Comparison of ENCODE assay signal across 15 cellular contexts in the genomic region with DNA sequence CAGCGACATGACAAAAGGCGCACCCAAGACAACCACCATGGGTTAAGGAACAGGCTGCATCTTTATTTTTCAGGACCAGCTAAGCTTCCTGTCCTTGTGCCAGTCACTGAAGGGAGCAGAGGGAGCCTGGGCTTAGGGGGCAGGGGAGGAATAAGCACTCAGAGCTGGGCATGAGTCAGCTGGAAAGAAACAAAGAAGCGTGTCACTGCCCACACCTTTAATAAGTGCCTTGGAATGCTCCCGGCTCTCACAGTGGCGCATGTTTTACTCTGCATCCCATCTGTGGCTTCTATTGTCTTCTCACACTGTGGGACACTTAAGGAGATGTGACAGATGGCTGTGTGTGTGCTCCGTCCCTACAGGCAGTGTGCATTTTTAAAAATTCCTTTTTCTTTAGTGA.
A peak's percentile ranks its signal among the peaks of the same experiment; 100 is the strongest.
DNase-seq lines count a peak whose midpoint lies in the region; ATAC-seq and TF ChIP-seq lines count a peak whose summit lies in the region.
"Had no signal": no experiment of that assay in that cellular context is flagged by ENCODE, and none has a peak within 500 bp of the region (broad histone marks: within the 10 kb centered on the region; RNA-seq: fewer than 3 reads in every experiment).

No MANE protein-coding gene starts in this region.

- no peaks in the 10 kb centered on the region for H3K9me3 ChIP-seq in tibial nerve
- no peaks in the 10 kb centered on the region for H3K9me3 ChIP-seq in CD8-positive, alpha-beta memory T cell (ENCODE audit: low read length)

- TF ChIP-seq CTCF in astrocyte of the cerebellum (IDR thresholded peaks at IDR 0.05; ENCODE audit: low read depth, low read length, missing control alignments) (no peak), kidney epithelial cell (IDR thresholded peaks at IDR 0.05; ENCODE audit: insufficient read depth, low read length, poor library complexity, severe bottlenecking) (no peak), tibial nerve (IDR thresholded peaks at IDR 0.05) (no peak)

- peaks cover 0 to 14% (median 6%) of the 10 kb centered on the region in 4 donors for H3K4me1 ChIP-seq in tibial nerve
- no peaks in the 10 kb centered on the region for H3K4me1 ChIP-seq in CD8-positive, alpha-beta memory T cell (ENCODE audit: insufficient read depth, low read length)

- no peak overlapping the region for H3K4me3 ChIP-seq in astrocyte of the cerebellum (ENCODE audit: low read depth, low read length)
- H3K4me3 ChIP-seq in kidney epithelial cell (ENCODE audit: low read depth, low read length): no peak overlapping the region
- no peak overlapping the region for H3K4me3 ChIP-seq in tibial nerve
- no peak overlapping the region for H3K4me3 ChIP-seq in CD8-positive, alpha-beta memory T cell (ENCODE audit: low read length)
- H3K4me3 ChIP-seq: GM12878 had no signal

- CTCF ChIA-PET in CD8-positive, alpha-beta memory T cell (lab: Charles Lee): no interaction called here

- no peaks in the 10 kb centered on the region for H3K27me3 ChIP-seq in kidney epithelial cell (ENCODE audit: control insufficient read depth, insufficient read depth, low read length)
- H3K27me3 ChIP-seq in tibial nerve: no peaks in the 10 kb centered on the region
- no peaks in the 10 kb centered on the region for H3K27me3 ChIP-seq in CD8-positive, alpha-beta memory T cell (ENCODE audit: insufficient read depth, low read length, poor library complexity, severe bottlenecking)

- DNase-seq in AG08395 (ENCODE audit: low spot score): peak; percentile 73
- DNase-seq in LoVo (ENCODE audit: low spot score): peak; percentile 51
- peak; percentile 18 for DNase-seq in astrocyte of the cerebellum (ENCODE audit: low read depth)
- DNase-seq in kidney epithelial cell (ENCODE audit: low read depth): peak; percentile 61
- no peak for DNase-seq in tibial nerve (ENCODE audit: low spot score in 2 of 2)
- DNase-seq in stimulated activated CD4-positive, alpha-beta T cell treated with anti-CD3 and anti-CD28 coated beads, Interleukin-4, amount 100 ng/mL, for 1 hour: no peak
- DNase-seq in CD8-positive, alpha-beta memory T cell: no peak
- DNase-seq: activated T-cell treated with anti-CD3 and anti-CD28 coated beads, Interleukin-2, amount 50 U/mL, for 4 hours; effector CD4-positive, alpha-beta T cell; left colon; NCI-H2029 treated with DMSO at 0.1 percent for 48 hours; right cardiac atrium; T-helper 9 cell had no signal

- H3K36me3 ChIP-seq in kidney epithelial cell (ENCODE audit: control insufficient read depth, insufficient read depth, low read length) (no peaks in the 10 kb centered on the region), tibial nerve (no peaks in the 10 kb centered on the region)
- H3K36me3 ChIP-seq in CD8-positive, alpha-beta memory T cell (ENCODE audit: insufficient read depth, low read length): no peaks in the 10 kb centered on the region

- H3K27me3 Mint-ChIP-seq in CD8-positive, alpha-beta memory T cell: peaks cover 0 to 2% of the 10 kb centered on the region in 2 donors

- in situ Hi-C loops in astrocyte of the cerebellum (cut with HindIII; ENCODE audit: low sequenced_read_pairs): no loop called here

- no peaks in the 10 kb centered on the region for H3K4me1 Mint-ChIP-seq in CD8-positive, alpha-beta memory T cell

- no peak overlapping the region for H3K4me3 Mint-ChIP-seq in CD8-positive, alpha-beta memory T cell
- H3K4me3 Mint-ChIP-seq: activated T-cell treated with anti-CD3 and anti-CD28 coated beads, Interleukin-2, amount 50 U/mL, for 4 hours had no signal

- H3K36me3 Mint-ChIP-seq in CD8-positive, alpha-beta memory T cell: no peaks in the 10 kb centered on the region

- no peak for ATAC-seq in HG02588 (IDR thresholded peaks at IDR 0.05; ENCODE audit: unreplicated experiment)
- ATAC-seq: activated T-cell treated with anti-CD3 and anti-CD28 coated beads, Interleukin-2, amount 50 U/mL, for 4 hours; GM12878; left colon had no signal

- H3K9me3 Mint-ChIP-seq in CD8-positive, alpha-beta memory T cell: no peaks in the 10 kb centered on the region
- H3K9me3 Mint-ChIP-seq: activated T-cell treated with anti-CD3 and anti-CD28 coated beads, Interleukin-2, amount 50 U/mL, for 4 hours had no signal

- peak overlapping the region in 2 of 4 donors; percentile 65 to 66 for H3K27ac ChIP-seq in tibial nerve
- H3K27ac ChIP-seq in CD8-positive, alpha-beta memory T cell (ENCODE audit: low read depth, low read length): no peak overlapping the region

- no peak for TF ChIP-seq EP300 in tibial nerve (IDR thresholded peaks at IDR 0.05)

- H3K27ac Mint-ChIP-seq in CD8-positive, alpha-beta memory T cell: no peak overlapping the region

- POLR2A ChIA-PET in CD8-positive, alpha-beta memory T cell (lab: Charles Lee): no interaction called here

- 53 to 55% methylated on average over 6 of the region's 6 CpGs for WGBS in tibial nerve, 2 donors

- TF ChIP-seq POLR2A in tibial nerve (IDR thresholded peaks at IDR 0.05): no peak

Comparison
In these comparisons a context has a peak if more than half of its experiments do, and no peak if none do; other contexts are left out.
1. DNase-seq: peak in AG08395 (single experiment), LoVo (single experiment), astrocyte of the cerebellum (single experiment) and kidney epithelial cell (single experiment); none in tibial nerve (0 of 2), stimulated activated CD4-positive, alpha-beta T cell treated with anti-CD3 and anti-CD28 coated beads, Interleukin-4, amount 100 ng/mL, for 1 hour (single experiment) and CD8-positive, alpha-beta memory T cell (0 of 5).